ENCODE assay signal across 8 cellular contexts in the genomic region with DNA sequence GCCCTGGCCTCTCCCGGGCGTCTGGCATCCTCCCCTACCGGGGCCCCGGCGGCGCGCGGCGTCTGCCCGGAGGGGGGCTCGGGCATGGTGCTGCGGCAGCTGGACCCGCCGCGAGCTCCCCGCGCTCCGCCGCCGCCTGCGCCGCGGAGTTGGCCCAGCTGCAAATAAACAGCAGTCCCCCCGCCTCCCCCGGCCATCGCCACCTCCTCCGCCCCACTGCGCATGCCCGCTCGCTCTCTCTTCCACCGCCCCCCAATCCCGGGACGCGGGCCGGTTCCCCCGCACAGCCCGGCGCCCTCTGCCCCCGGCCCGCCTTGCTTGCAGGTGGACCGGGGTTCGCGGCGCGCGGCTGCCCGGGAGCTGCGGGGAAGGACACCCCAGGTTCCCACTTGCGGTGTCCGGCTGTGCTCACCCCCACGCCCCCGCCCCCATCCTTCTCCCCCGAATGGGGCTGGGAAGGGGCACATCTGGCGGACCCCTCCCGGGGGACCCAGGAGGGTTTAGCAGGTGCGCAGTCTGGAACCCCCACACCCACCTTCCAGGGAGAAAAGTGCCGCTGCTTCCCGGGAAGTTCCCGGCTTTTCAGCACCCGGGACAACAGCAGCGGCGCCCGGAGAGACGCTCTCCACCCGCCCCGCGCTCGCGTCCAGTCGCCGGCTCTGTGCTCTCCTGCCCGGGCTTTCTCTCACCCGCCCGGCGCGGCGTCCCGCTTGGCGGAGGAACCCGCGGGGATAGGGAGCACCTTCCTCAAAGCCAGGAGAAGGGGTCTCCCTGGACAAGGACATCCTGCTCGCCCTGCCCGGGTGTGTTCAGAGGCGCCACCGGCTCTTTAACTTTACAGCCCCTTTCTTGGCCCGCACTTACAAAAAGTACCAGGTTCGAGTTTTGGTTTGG. TPM values are rescaled to one million over a fixed set of nuclear protein-coding genes. Genes with fewer than 3 reads are reported as not detected.
A peak's percentile ranks its signal among the peaks of the same experiment; 100 is the strongest.
DNase-seq lines count a peak whose midpoint lies in the region; ATAC-seq, FAIRE-seq and TF ChIP-seq lines count a peak whose summit lies in the region.

TSS of gene TMTC1 (minus strand) at position 170 of the 894 bp plus-strand sequence. CDS start 191 bp downstream, outside the sequence.

- H2BK120ac ChIP-seq in mesenchymal stem cell (ENCODE audit: low read depth, low read length), result peak within 1 kb of the TSS; percentile 85

- H3K27ac ChIP-seq in HCT116 (ENCODE audit: low read depth, low read length), result no peak within 1 kb of the TSS; the same call in 1 of the 2 replicates
- H3K27ac ChIP-seq in mesenchymal stem cell (ENCODE audit: low read length, poor library complexity, severe bottlenecking), result peak within 1 kb of the TSS; percentile 15
- peak within 1 kb of the TSS; percentile 72 to 82 for H3K27ac ChIP-seq in thoracic aorta

- H3K4me1 ChIP-seq in HCT116 (ENCODE audit: control insufficient read depth in 1 of 2, insufficient read depth in 2 of 2, low read length in 2 of 2), result peaks cover 0 to 7% of the 10 kb centered on the region in 2 experiments; a peak in 1 of 4 replicates
- H3K4me1 ChIP-seq in mesenchymal stem cell (ENCODE audit: control insufficient read depth, insufficient read depth, low read depth, low read length), result peaks cover 10% of the 10 kb centered on the region
- H3K4me1 ChIP-seq in thoracic aorta (ENCODE audit: control insufficient read depth in 1 of 2, low read depth in 2 of 2), result peaks cover 0 to 19% of the 10 kb centered on the region in 2 donors
- H3K4me1 ChIP-seq in Caco-2, result no peaks in the 10 kb centered on the region

- peaks cover 2% of the 10 kb centered on the region for H3K27me3 Mint-ChIP-seq in Caco-2 (ENCODE audit: insufficient read depth, unreplicated experiment)

- TF ChIP-seq CTCF in D721Med (IDR thresholded peaks at IDR 0.05; ENCODE audit: insufficient read depth, missing control alignments), result no peak
- no peak for TF ChIP-seq CTCF in HCT116 (IDR thresholded peaks at IDR 0.05 in 2 of 3, conservative IDR thresholded peaks at IDR 0.05 in 1 of 3; ENCODE audit: borderline replicate concordance in 1 of 3, insufficient read depth in 1 of 3, low read depth in 2 of 3, low read length in 2 of 3)
- no peak for TF ChIP-seq CTCF in thoracic aorta (IDR thresholded peaks at IDR 0.05)
- TF ChIP-seq CTCF in Caco-2 (IDR thresholded peaks at IDR 0.05; ENCODE audit: insufficient read depth in 1 of 2, low read depth in 1 of 2, low read length in 1 of 2, severe bottlenecking in 1 of 2, unreplicated experiment in 1 of 2), result no peak

- no peak within 1 kb of the TSS for H2AFZ ChIP-seq in HCT116 (ENCODE audit: low read depth, low read length, poor library complexity, severe bottlenecking)
- peak within 1 kb of the TSS; percentile 77 for H2AFZ ChIP-seq in mesenchymal stem cell (ENCODE audit: low read depth, low read length)

- no peaks in the 10 kb centered on the region for H3K9me2 ChIP-seq in HCT116 (ENCODE audit: insufficient read depth)

- peak; percentile 85 for ATAC-seq in HCT116
- ATAC-seq in thoracic aorta (ENCODE audit: insufficient number of reproducible peaks, low FRiP score, low read depth), result peak; percentile 29
- no peak for ATAC-seq in GM21576 (IDR thresholded peaks at IDR 0.05; ENCODE audit: unreplicated experiment)

- H3K4me3 ChIP-seq in HCT116 (replicated peaks in 1 of 2; ENCODE audit: low read depth in 1 of 2, low read length in 2 of 2) (peak within 1 kb of the TSS; percentile 44 to 55), mesenchymal stem cell (ENCODE audit: insufficient read depth in 1 of 2, low read depth in 1 of 2, low read length in 2 of 2) (peak within 1 kb of the TSS; percentile 71 to 93), thoracic aorta (peak within 1 kb of the TSS; percentile 77), Caco-2 (ENCODE audit: low read depth, low read length) (no peak within 1 kb of the TSS)

- peak within 1 kb of the TSS; percentile 34 for H4K91ac ChIP-seq in mesenchymal stem cell (ENCODE audit: low read length)

- no peak for TF ChIP-seq POLR2A in HCT116 (IDR thresholded peaks at IDR 0.05; ENCODE audit: borderline replicate concordance, extremely low read depth, insufficient read depth, insufficient read length)

- no peak within 1 kb of the TSS for H3K9ac ChIP-seq in HCT116 (ENCODE audit: low read length)
- peak within 1 kb of the TSS; percentile 95 for H3K9ac ChIP-seq in mesenchymal stem cell (ENCODE audit: low read length)

- H3K18ac ChIP-seq in mesenchymal stem cell (ENCODE audit: low read depth in 1 of 2, low read length in 2 of 2), result peak within 1 kb of the TSS; percentile 86 to 94

- BruUV-seq in HCT116 (replicated peaks; lab: Mats Ljungman, UMichigan) (no TSS peak), Caco-2 (replicated peaks; lab: Mats Ljungman, UMichigan) (no TSS peak)

- no peaks in the 10 kb centered on the region for H3K4me1 Mint-ChIP-seq in Caco-2 (ENCODE audit: low read depth, unreplicated experiment)

- H3K4me2 ChIP-seq in HCT116 (ENCODE audit: low read length) (peak within 1 kb of the TSS; percentile 72), mesenchymal stem cell (ENCODE audit: low read length, poor library complexity, severe bottlenecking) (peak within 1 kb of the TSS; percentile 96)

- no peaks in the 10 kb centered on the region for H3K79me2 ChIP-seq in HCT116 (ENCODE audit: insufficient read depth, low read length)

- RAD21 ChIA-PET in HCT116 (lab: Charles Lee; ENCODE audit: low non-redundant PET in 1 of 2, low total read pairs in 2 of 2, uncharacterized antibody in 2 of 2, unreplicated experiment in 2 of 2), result no interaction called here

- peak within 1 kb of the TSS; percentile 80 for H2BK15ac ChIP-seq in mesenchymal stem cell (ENCODE audit: low read depth, poor library complexity, severe bottlenecking)

- no peak within 1 kb of the TSS for H2BK5ac ChIP-seq in mesenchymal stem cell (ENCODE audit: low read depth, low read length, poor library complexity, severe bottlenecking)

- DNase-seq in D721Med (ENCODE audit: insufficient read length, low spot score), result peak; percentile 32
- DNase-seq in HCT116 (ENCODE audit: low read depth, low spot score), result no peak
- DNase-seq in RPMI8226, result peak; percentile 42
- DNase-seq in mesenchymal stem cell, result peak; percentile 76
- no peak for DNase-seq in thoracic aorta (ENCODE audit: low spot score)
- no peak for DNase-seq in Caco-2

- H3K14ac ChIP-seq in mesenchymal stem cell (ENCODE audit: low read length in 2 of 2), result peak within 1 kb of the TSS; percentile 36 to 75

- H4K20me1 ChIP-seq in HCT116 (ENCODE audit: insufficient read depth), result no peaks in the 10 kb centered on the region

- peak within 1 kb of the TSS; percentile 28 to 48 for H2BK12ac ChIP-seq in mesenchymal stem cell (ENCODE audit: low read length in 2 of 2)

- H3K9me3 ChIP-seq in HCT116 (ENCODE audit: control insufficient read depth in 1 of 2, insufficient read depth in 1 of 2, low read depth in 1 of 2, low read length in 2 of 2) (no peaks in the 10 kb centered on the region), mesenchymal stem cell (ENCODE audit: control insufficient read depth, low read length) (no peaks in the 10 kb centered on the region), thoracic aorta (no peaks in the 10 kb centered on the region), Caco-2 (peaks cover 14% of the 10 kb centered on the region; the same call in 1 of the 2 replicates)

- no peaks in the 10 kb centered on the region for H3K27me3 ChIP-seq in HCT116 (ENCODE audit: insufficient read depth, low read length)
- peaks cover 0 to 9% of the 10 kb centered on the region in 2 experiments for H3K27me3 ChIP-seq in mesenchymal stem cell (ENCODE audit: control insufficient read depth in 1 of 2, insufficient read depth in 1 of 2, low read length in 2 of 2)
- no peaks in the 10 kb centered on the region for H3K27me3 ChIP-seq in thoracic aorta (replicated peaks; ENCODE audit: insufficient read depth)
- H3K27me3 ChIP-seq in Caco-2 (replicated peaks; ENCODE audit: control insufficient read depth, insufficient read depth, low read length), result no peaks in the 10 kb centered on the region

- H3K9me3 Mint-ChIP-seq in Caco-2 (ENCODE audit: unreplicated experiment), result peaks cover 15% of the 10 kb centered on the region

- H3K36me3 ChIP-seq in HCT116 (ENCODE audit: control insufficient read depth in 1 of 2, insufficient read depth in 2 of 2, low read length in 2 of 2) (no peaks in the 10 kb centered on the region), mesenchymal stem cell (ENCODE audit: control insufficient read depth in 1 of 2, insufficient read depth in 2 of 2, low read depth in 1 of 2, low read length in 2 of 2) (no peaks in the 10 kb centered on the region), thoracic aorta (no peaks in the 10 kb centered on the region), Caco-2 (ENCODE audit: control insufficient read depth, insufficient read depth, low read length) (no peaks in the 10 kb centered on the region)

- no peaks in the 10 kb centered on the region for H3K36me3 Mint-ChIP-seq in Caco-2 (ENCODE audit: insufficient read depth, unreplicated experiment)

- TF ChIP-seq RAD21 in HCT116 (IDR thresholded peaks at IDR 0.05; ENCODE audit: low read depth), result no peak

- peak within 1 kb of the TSS in 1 of 2 experiments; percentile 75 for H3K4ac ChIP-seq in mesenchymal stem cell (ENCODE audit: low read depth in 1 of 2, low read length in 2 of 2)

- CTCF ChIA-PET in HCT116 (lab: Charles Lee), result no interaction called here
- CTCF ChIA-PET in Caco-2 (lab: Charles Lee), result no interaction called here

- no peak for FAIRE-seq in D721Med (lab: Jason Lieb, UNC)

- peak within 1 kb of the TSS in 1 of 2 experiments; percentile 99 for H3K23ac ChIP-seq in mesenchymal stem cell (ENCODE audit: low read length in 2 of 2)

- intact Hi-C loops in HCT116 (cut with micrococcal nuclease) (no loop called here), Caco-2 (cut with micrococcal nuclease; ENCODE audit: unreplicated experiment) (no loop called here)

- H3K27ac Mint-ChIP-seq in Caco-2 (ENCODE audit: unreplicated experiment), result no peak within 1 kb of the TSS

- WGBS in mesenchymal stem cell, result under 1% methylated on average over 60 of the region's 87 CpGs

- peak within 1 kb of the TSS; percentile 49 for H4K8ac ChIP-seq in mesenchymal stem cell (ENCODE audit: low read length)

- in situ Hi-C loops in endometrial microvascular endothelial cells (cut with HindIII; ENCODE audit: inconsistent ontology term, low pct_unique_long_range_greater_than_20kb, low sequenced_read_pairs), result no loop called here

- H2AK5ac ChIP-seq in mesenchymal stem cell (ENCODE audit: low read length, severe bottlenecking), result no peak within 1 kb of the TSS

- no peaks in the 10 kb centered on the region for H3K79me1 ChIP-seq in mesenchymal stem cell (replicated peaks; ENCODE audit: low read length, poor library complexity, severe bottlenecking)

- H3K4me3 Mint-ChIP-seq in Caco-2 (ENCODE audit: unreplicated experiment), result no peak within 1 kb of the TSS

- POLR2A ChIA-PET in HCT116 (lab: Charles Lee), result no interaction called here
- POLR2A ChIA-PET in Caco-2 (lab: Charles Lee), result no interaction called here

RNA-seq across cellular contexts. Expression of gene TMTC1, which starts in this region (rescaled TPM):
- total RNA-seq in HCT116 (2021; ENCODE audit: unreplicated experiment) (2.0 TPM), endometrial microvascular endothelial cells (ENCODE audit: inconsistent ontology term) (13.7 TPM), thoracic aorta (100 to 1,000 TPM in 1 of 2 donors, 10 to 100 TPM in 1; 76.3 to 160 TPM), Caco-2 (2022) (not detected in 2 replicates)
- polyA plus RNA-seq in HCT116 (2012), result 0.72 and 0.96 TPM in 2 replicates
- polyA plus RNA-seq in mesenchymal stem cell (2013, experiment 1 of 2), result 45.7 TPM
- polyA plus RNA-seq in mesenchymal stem cell (2013, experiment 2 of 2), result 46.5 TPM

Comparison
In these comparisons a context has a peak if more than half of its experiments do, and no peak if none do; other contexts are left out.
1. DNase-seq: peak in D721Med (single experiment), RPMI8226 (single experiment) and mesenchymal stem cell (single experiment); none in HCT116 (single experiment), thoracic aorta (single experiment) and Caco-2 (0 of 2).